1 cellular context compared by ENCODE assay signal in genomic region chr2:112958428-112959108, GRCh38.
TF ChIP-seq lines count a peak whose summit lies in the region.

No MANE protein-coding gene starts in this region.

TF ChIP-seq in K562, 482 proteins besides CTCF, POLR2A, EP300 and RAD21 (continued from another document):
- 0 out of 2 replicates have a peak, but pooled peaks have one; percentile 53 for TF ChIP-seq EHMT2 (IDR thresholded peaks at IDR 0.05)
- 0 out of 2 replicates have a peak, but pooled peaks have one; percentile 16 for TF ChIP-seq ELF2 (CRISPR knock-in tag; IDR thresholded peaks at IDR 0.05)
- peak; percentile 49; the same call in 1 of the 2 replicates for TF ChIP-seq DEAF1 (CRISPR knock-in tag; IDR thresholded peaks at IDR 0.05)
- TF ChIP-seq NFXL1 (CRISPR knock-in tag; IDR thresholded peaks at IDR 0.05): no peak
- peak; percentile 75; the same call in 1 of the 2 replicates for TF ChIP-seq XRCC5 (IDR thresholded peaks at IDR 0.05; ENCODE audit: low read depth, low read length)
- TF ChIP-seq SMC3 (conservative IDR thresholded peaks at IDR 0.05; ENCODE audit: insufficient read depth, low read depth, low read length): peak; percentile 75
- TF ChIP-seq FOXK2 (conservative IDR thresholded peaks at IDR 0.05 in 1 of 2, IDR thresholded peaks at IDR 0.05 in 1 of 2; ENCODE audit: low read depth in 2 of 2): 0 out of 4 replicates have a peak, but pooled peaks of 1 of the 2 experiments have one; percentile 19
- no peak for TF ChIP-seq MGA (IDR thresholded peaks at IDR 0.05)
- TF ChIP-seq CBX3 (IDR thresholded peaks at IDR 0.05; ENCODE audit: borderline replicate concordance in 1 of 2, low read length in 2 of 2): 0 out of 3 replicates have a peak, but pooled peaks of 1 of the 2 experiments have one; percentile 10
- TF ChIP-seq CEBPG (CRISPR knock-in tag; IDR thresholded peaks at IDR 0.05): 0 out of 2 replicates have a peak, but pooled peaks have one; percentile 43
- peak; percentile 55 to 62 for TF ChIP-seq CEBPG (tag; conservative IDR thresholded peaks at IDR 0.05 in 1 of 2, IDR thresholded peaks at IDR 0.05 in 1 of 2)
- peak; percentile 85 for TF ChIP-seq CEBPB (tag; IDR thresholded peaks at IDR 0.05)
- peak in 1 of 2 experiments; percentile 51; a peak in 1 of 4 replicates for TF ChIP-seq ARNT (IDR thresholded peaks at IDR 0.05)
- 0 out of 2 replicates have a peak, but pooled peaks have one; percentile 17 for TF ChIP-seq CREM (IDR thresholded peaks at IDR 0.05; ENCODE audit: low read depth)
- TF ChIP-seq MAZ (CRISPR knock-in tag; conservative IDR thresholded peaks at IDR 0.05 in 1 of 2, IDR thresholded peaks at IDR 0.05 in 1 of 2): peak; percentile 21 to 35; a peak in 1 of 4 replicates
